1 cellular context compared by ENCODE assay signal in the genomic region with DNA sequence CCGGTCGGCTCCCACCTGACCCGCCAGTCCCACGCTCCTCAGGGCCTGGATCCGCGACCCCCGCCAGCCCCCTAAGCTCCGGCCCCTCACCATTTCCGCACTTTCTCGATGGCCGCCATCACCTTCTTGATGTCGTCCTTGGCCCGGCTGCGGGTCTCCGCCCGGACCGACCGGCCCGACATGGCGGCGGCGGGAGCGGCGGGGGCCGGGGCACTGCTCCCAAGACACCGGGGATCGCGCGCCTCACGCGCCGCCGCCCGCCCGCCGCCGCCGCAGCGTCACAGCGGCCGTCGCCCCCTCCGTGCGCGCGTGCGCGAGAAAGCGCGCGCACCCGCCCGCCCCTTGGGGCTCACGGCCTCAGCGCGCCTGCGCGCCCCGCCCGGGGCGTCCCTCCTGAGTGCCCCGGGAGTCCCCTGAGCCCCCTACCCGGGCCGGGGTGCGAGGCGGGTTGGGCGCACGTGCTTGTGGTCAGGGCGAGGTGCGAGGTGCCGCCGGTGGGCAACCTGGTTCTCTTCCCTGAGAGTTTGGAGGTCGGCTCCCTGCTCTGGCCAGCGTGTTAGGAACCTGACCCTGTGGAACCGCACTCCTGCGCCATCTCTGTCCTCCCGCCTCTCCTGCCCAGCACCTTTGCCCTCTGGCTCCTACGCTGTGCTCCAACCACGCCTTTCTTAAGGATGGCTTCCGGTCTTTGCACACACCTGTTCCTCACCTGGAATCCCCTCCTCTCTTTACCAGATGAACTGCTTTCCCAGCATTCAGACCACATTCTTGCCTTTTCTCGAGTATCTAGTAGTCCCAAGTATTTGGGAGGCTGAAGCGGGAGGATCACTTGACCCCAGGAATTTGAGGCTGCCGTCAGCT.
A peak's percentile ranks its signal among the peaks of the same experiment; 100 is the strongest.
TF ChIP-seq lines count a peak whose summit lies in the region.

TSS of gene BCL7B (minus strand) at position 294 of the 861 bp plus-strand sequence. CDS start at position 182, 112 bp downstream.

TF ChIP-seq in K562, 482 proteins besides CTCF, POLR2A, EP300 and RAD21 (continued from another document and continues in another):
- TF ChIP-seq ZNF263 (CRISPR knock-in tag; IDR thresholded peaks at IDR 0.05; ENCODE audit: borderline replicate concordance) (peak; percentile 80), BRD4 (IDR thresholded peaks at IDR 0.05) (peak; percentile 87), TAL1 (IDR thresholded peaks at IDR 0.05) (no peak), MTA1 (IDR thresholded peaks at IDR 0.05; ENCODE audit: borderline replicate concordance) (peak; percentile 34; the same call in 1 of the 2 replicates), CHAMP1 (IDR thresholded peaks at IDR 0.05) (no peak), FOXK1 (CRISPR knock-in tag; IDR thresholded peaks at IDR 0.05; ENCODE audit: borderline replicate concordance) (no peak), TCF15 (CRISPR knock-in tag; IDR thresholded peaks at IDR 0.05) (peak; percentile 5; the same call in 1 of the 2 replicates), C11orf30 (IDR thresholded peaks at IDR 0.05; ENCODE audit: low read depth) (peak; percentile 38), NR2C2 (CRISPR knock-in tag; IDR thresholded peaks at IDR 0.05) (no peak), NR2C2 (tag; IDR thresholded peaks at IDR 0.05) (peak; percentile 98), XRCC5 (IDR thresholded peaks at IDR 0.05; ENCODE audit: low read depth, low read length) (peak; percentile 28; the same call in 1 of the 2 replicates), GATA2 (CRISPR knock-in tag; IDR thresholded peaks at IDR 0.05) (no peak), POLR2AphosphoS2 (IDR thresholded peaks at IDR 0.05; ENCODE audit: low read length) (no peak), HDAC1 (IDR thresholded peaks at IDR 0.05) (peak in 1 of 2 experiments; percentile 52; a peak in 2 of 4 replicates), ZFX (CRISPR knock-in tag; IDR thresholded peaks at IDR 0.05) (peak; percentile 57; the same call in 1 of the 2 replicates), ZHX1 (conservative IDR thresholded peaks at IDR 0.05; ENCODE audit: low read length) (no peak), CREB3L1 (IDR thresholded peaks at IDR 0.05; ENCODE audit: borderline replicate concordance, low read depth) (peak; percentile 48; the same call in 1 of the 2 replicates), NR3C1 (CRISPR knock-in tag; IDR thresholded peaks at IDR 0.05) (peak; percentile 80; the same call in 1 of the 2 replicates), TCF3 (CRISPR knock-in tag; IDR thresholded peaks at IDR 0.05) (no peak), HDAC2 (IDR thresholded peaks at IDR 0.05) (peak; percentile 83), MAFG (tag; conservative IDR thresholded peaks at IDR 0.05) (no peak), CBX1 (IDR thresholded peaks at IDR 0.05; ENCODE audit: low read depth) (peak; percentile 66), ZNF24 (IDR thresholded peaks at IDR 0.05) (no peak), PHF8 (IDR thresholded peaks at IDR 0.05; ENCODE audit: borderline replicate concordance, low read length) (peak; percentile 93; the same call in 1 of the 2 replicates), MLLT1 (IDR thresholded peaks at IDR 0.05) (peak in 1 of 2 experiments; percentile 48; a peak in 2 of 4 replicates), RNF2 (IDR thresholded peaks at IDR 0.05) (peak; percentile 45; the same call in 1 of the 2 replicates), PCBP1 (IDR thresholded peaks at IDR 0.05; ENCODE audit: low read depth, low read length, poor library complexity, severe bottlenecking) (no peak), NCOR1 (IDR thresholded peaks at IDR 0.05) (peak; percentile 52), ARID2 (IDR thresholded peaks at IDR 0.05) (0 out of 2 replicates have a peak, but pooled peaks have one; percentile 44), ETV1 (tag; conservative IDR thresholded peaks at IDR 0.05; ENCODE audit: low read depth) (peak; percentile 55; the same call in 1 of the 2 replicates)
- TF ChIP-seq, protein P1, sequence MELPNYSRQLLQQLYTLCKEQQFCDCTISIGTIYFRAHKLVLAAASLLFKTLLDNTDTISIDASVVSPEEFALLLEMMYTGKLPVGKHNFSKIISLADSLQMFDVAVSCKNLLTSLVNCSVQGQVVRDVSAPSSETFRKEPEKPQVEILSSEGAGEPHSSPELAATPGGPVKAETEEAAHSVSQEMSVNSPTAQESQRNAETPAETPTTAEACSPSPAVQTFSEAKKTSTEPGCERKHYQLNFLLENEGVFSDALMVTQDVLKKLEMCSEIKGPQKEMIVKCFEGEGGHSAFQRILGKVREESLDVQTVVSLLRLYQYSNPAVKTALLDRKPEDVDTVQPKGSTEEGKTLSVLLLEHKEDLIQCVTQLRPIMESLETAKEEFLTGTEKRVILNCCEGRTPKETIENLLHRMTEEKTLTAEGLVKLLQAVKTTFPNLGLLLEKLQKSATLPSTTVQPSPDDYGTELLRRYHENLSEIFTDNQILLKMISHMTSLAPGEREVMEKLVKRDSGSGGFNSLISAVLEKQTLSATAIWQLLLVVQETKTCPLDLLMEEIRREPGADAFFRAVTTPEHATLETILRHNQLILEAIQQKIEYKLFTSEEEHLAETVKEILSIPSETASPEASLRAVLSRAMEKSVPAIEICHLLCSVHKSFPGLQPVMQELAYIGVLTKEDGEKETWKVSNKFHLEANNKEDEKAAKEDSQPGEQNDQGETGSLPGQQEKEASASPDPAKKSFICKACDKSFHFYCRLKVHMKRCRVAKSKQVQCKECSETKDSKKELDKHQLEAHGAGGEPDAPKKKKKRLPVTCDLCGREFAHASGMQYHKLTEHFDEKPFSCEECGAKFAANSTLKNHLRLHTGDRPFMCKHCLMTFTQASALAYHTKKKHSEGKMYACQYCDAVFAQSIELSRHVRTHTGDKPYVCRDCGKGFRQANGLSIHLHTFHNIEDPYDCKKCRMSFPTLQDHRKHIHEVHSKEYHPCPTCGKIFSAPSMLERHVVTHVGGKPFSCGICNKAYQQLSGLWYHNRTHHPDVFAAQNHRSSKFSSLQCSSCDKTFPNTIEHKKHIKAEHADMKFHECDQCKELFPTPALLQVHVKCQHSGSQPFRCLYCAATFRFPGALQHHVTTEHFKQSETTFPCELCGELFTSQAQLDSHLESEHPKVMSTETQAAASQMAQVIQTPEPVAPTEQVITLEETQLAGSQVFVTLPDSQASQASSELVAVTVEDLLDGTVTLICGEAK (IDR thresholded peaks at IDR 0.05): 0 out of 2 replicates have a peak, but pooled peaks have one; percentile 34
- TF ChIP-seq, protein P1 (CRISPR knock-in tag; IDR thresholded peaks at IDR 0.05): no peak
- TF ChIP-seq, protein P2, sequence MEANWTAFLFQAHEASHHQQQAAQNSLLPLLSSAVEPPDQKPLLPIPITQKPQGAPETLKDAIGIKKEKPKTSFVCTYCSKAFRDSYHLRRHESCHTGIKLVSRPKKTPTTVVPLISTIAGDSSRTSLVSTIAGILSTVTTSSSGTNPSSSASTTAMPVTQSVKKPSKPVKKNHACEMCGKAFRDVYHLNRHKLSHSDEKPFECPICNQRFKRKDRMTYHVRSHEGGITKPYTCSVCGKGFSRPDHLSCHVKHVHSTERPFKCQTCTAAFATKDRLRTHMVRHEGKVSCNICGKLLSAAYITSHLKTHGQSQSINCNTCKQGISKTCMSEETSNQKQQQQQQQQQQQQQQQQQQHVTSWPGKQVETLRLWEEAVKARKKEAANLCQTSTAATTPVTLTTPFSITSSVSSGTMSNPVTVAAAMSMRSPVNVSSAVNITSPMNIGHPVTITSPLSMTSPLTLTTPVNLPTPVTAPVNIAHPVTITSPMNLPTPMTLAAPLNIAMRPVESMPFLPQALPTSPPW (CRISPR knock-in tag; IDR thresholded peaks at IDR 0.05): peak; percentile 98
- TF ChIP-seq, protein P3, sequence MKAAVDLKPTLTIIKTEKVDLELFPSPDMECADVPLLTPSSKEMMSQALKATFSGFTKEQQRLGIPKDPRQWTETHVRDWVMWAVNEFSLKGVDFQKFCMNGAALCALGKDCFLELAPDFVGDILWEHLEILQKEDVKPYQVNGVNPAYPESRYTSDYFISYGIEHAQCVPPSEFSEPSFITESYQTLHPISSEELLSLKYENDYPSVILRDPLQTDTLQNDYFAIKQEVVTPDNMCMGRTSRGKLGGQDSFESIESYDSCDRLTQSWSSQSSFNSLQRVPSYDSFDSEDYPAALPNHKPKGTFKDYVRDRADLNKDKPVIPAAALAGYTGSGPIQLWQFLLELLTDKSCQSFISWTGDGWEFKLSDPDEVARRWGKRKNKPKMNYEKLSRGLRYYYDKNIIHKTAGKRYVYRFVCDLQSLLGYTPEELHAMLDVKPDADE (conservative IDR thresholded peaks at IDR 0.05; ENCODE audit: control insufficient read depth, low read depth, low read length): 0 out of 2 replicates have a peak, but pooled peaks have one; percentile 13
